Comparison of ENCODE assay signal across 8 cellular contexts in the genomic region with DNA sequence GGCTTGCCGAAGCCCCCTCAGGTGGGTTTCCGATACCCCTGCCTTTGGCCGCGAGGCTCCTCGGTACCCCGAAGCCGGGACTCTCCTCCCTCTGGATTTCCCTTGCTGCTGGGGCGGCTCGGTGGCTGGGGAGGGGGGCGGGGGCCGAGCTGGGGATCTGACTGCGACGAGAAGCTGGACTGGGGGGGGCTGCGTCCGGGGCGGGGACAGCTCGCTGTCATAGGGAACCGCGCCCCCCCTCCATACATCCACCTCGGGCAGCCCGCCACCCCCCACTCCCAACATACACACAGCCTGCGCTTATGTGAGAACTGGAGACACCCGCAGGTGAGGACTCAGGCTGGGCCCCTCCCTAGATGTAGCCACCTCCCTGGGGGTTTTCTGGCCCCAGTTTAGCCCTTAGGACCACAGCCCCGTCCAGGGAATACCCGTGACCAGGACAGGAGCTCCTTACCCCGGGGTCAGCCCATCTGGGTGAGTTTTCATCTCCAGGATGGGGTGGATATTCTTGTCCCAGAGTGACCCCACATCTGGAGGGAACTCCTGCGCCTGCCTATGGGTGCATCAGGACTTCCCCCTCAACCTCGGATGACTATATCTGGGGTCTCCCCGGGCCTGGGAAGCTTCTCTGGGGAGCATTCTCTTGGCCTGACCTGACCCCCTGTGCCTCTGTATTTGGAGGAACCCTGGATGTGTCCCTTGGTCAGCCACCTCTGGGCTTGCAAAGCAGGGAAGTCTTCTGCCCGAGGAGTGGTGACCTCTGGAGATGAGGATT. TPM values are rescaled to one million over a fixed set of nuclear protein-coding genes. Genes with fewer than 3 reads are reported as not detected.
DNase-seq lines count a peak whose midpoint lies in the region; ATAC-seq and TF ChIP-seq lines count a peak whose summit lies in the region.

No MANE protein-coding gene starts in this region.

- H3K4me3 ChIP-seq in Caco-2 (ENCODE audit: low read depth, low read length) (peak overlapping the region; percentile 73), OCI-LY3 (ENCODE audit: low read length) (peak overlapping the region; percentile 84)
- peak overlapping the region; percentile 48 for H3K4me3 ChIP-seq in effector memory CD4-positive, alpha-beta T cell (ENCODE audit: insufficient read depth, low read depth, low read length, poor library complexity, severe bottlenecking)

- H3K9ac ChIP-seq in OCI-LY3 (ENCODE audit: low read length), result peak overlapping the region; percentile 68

- H3K79me2 ChIP-seq in OCI-LY3 (ENCODE audit: low read length), result no peaks in the 10 kb centered on the region

- H2AFZ ChIP-seq in OCI-LY3 (ENCODE audit: low read depth, low read length), result no peak overlapping the region

- H3K4me3 Mint-ChIP-seq in Caco-2 (ENCODE audit: unreplicated experiment) (peak overlapping the region; percentile 94), progenitor cell of endocrine pancreas (ENCODE audit: low read depth) (peak overlapping the region; percentile 57)

- H3K27me3 ChIP-seq in Caco-2 (replicated peaks; ENCODE audit: control insufficient read depth, insufficient read depth, low read length) (no peaks in the 10 kb centered on the region), OCI-LY3 (ENCODE audit: low read depth, low read length) (no peaks in the 10 kb centered on the region)
- peaks cover 22% of the 10 kb centered on the region for H3K27me3 ChIP-seq in effector memory CD4-positive, alpha-beta T cell (replicated peaks; ENCODE audit: control insufficient read depth, insufficient read depth, low read length, poor library complexity, severe bottlenecking)

- H3K27ac Mint-ChIP-seq in Caco-2 (ENCODE audit: unreplicated experiment) (no peak overlapping the region), progenitor cell of endocrine pancreas (no peak overlapping the region)

- DNase-seq in Caco-2 (no peak), progenitor cell of endocrine pancreas (ENCODE audit: low spot score, unreplicated experiment) (no peak), GOT3 (lab: John Stamatoyannopoulos, UW) (no peak)
- no peak for DNase-seq in effector memory CD4-positive, alpha-beta T cell

- POLR2A ChIA-PET in Caco-2 (lab: Charles Lee), result interaction anchor here (0.5 to 0.7 kb wide), 3 partner anchors 8 to 230 kb away, joined by 3 to 5 read pairs (median 3); partner anchors contain the start of gene BCDIN3D

- H3K4me1 ChIP-seq in Caco-2 (peaks cover 14% of the 10 kb centered on the region), OCI-LY3 (ENCODE audit: low read length) (peaks cover 17% of the 10 kb centered on the region)
- peaks cover 18% of the 10 kb centered on the region for H3K4me1 ChIP-seq in effector memory CD4-positive, alpha-beta T cell (ENCODE audit: control insufficient read depth, insufficient read depth, low read length, poor library complexity, severe bottlenecking)

- H4K20me1 ChIP-seq in OCI-LY3 (ENCODE audit: insufficient read depth, low read length), result no peaks in the 10 kb centered on the region

- intact Hi-C loops in Caco-2 (cut with micrococcal nuclease; ENCODE audit: unreplicated experiment), result loop anchor here (1.0 to 5.0 kb wide), 4 partner anchors 12 to 281 kb away; no protein-coding TSS in a partner anchor

- H3K9me3 Mint-ChIP-seq in Caco-2 (ENCODE audit: unreplicated experiment) (no peaks in the 10 kb centered on the region), progenitor cell of endocrine pancreas (ENCODE audit: low read depth) (no peaks in the 10 kb centered on the region)

- H3K9me3 ChIP-seq in Caco-2 (no peaks in the 10 kb centered on the region), OCI-LY3 (ENCODE audit: insufficient read depth, low read length) (no peaks in the 10 kb centered on the region)
- no peaks in the 10 kb centered on the region for H3K9me3 ChIP-seq in effector memory CD4-positive, alpha-beta T cell (ENCODE audit: control insufficient read depth, low read length)

- H3K27me3 Mint-ChIP-seq in Caco-2 (ENCODE audit: insufficient read depth, unreplicated experiment) (peaks cover 2% of the 10 kb centered on the region), progenitor cell of endocrine pancreas (peaks cover 65% of the 10 kb centered on the region)

- H3K36me3 Mint-ChIP-seq in Caco-2 (ENCODE audit: insufficient read depth, unreplicated experiment), result no peaks in the 10 kb centered on the region
- H3K36me3 Mint-ChIP-seq in progenitor cell of endocrine pancreas (ENCODE audit: insufficient read depth), result no peaks in the 10 kb centered on the region

- ATAC-seq in GM21786 (IDR thresholded peaks at IDR 0.05; ENCODE audit: unreplicated experiment) (no peak), GM19455 (IDR thresholded peaks at IDR 0.05; ENCODE audit: unreplicated experiment) (no peak), HG02588 (IDR thresholded peaks at IDR 0.05; ENCODE audit: unreplicated experiment) (no peak)

- H3K4me2 ChIP-seq in OCI-LY3 (ENCODE audit: low read length), result peak overlapping the region; percentile 97

- H3K36me3 ChIP-seq in Caco-2 (ENCODE audit: control insufficient read depth, insufficient read depth, low read length) (no peaks in the 10 kb centered on the region), OCI-LY3 (replicated peaks; ENCODE audit: low read depth, low read length) (no peaks in the 10 kb centered on the region)
- H3K36me3 ChIP-seq in effector memory CD4-positive, alpha-beta T cell (ENCODE audit: control insufficient read depth, insufficient read depth, low read length), result no peaks in the 10 kb centered on the region

- BruUV-seq in Caco-2 (replicated peaks; lab: Mats Ljungman, UMichigan), result no TSS peak

- no peak overlapping the region for H3K27ac ChIP-seq in OCI-LY3 (ENCODE audit: low read length)
- no peak overlapping the region for H3K27ac ChIP-seq in effector memory CD4-positive, alpha-beta T cell (ENCODE audit: insufficient read depth, low read length, poor library complexity, severe bottlenecking)

- TF ChIP-seq CTCF in Caco-2 (IDR thresholded peaks at IDR 0.05; ENCODE audit: insufficient read depth in 1 of 2, low read depth in 1 of 2, low read length in 1 of 2, severe bottlenecking in 1 of 2, unreplicated experiment in 1 of 2) (no peak), OCI-LY3 (IDR thresholded peaks at IDR 0.05; ENCODE audit: low read depth, low read length) (no peak), progenitor cell of endocrine pancreas (IDR thresholded peaks at IDR 0.05; ENCODE audit: unreplicated experiment) (no peak)

- peaks cover 17% of the 10 kb centered on the region for H3K4me1 Mint-ChIP-seq in Caco-2 (ENCODE audit: low read depth, unreplicated experiment)
- H3K4me1 Mint-ChIP-seq in progenitor cell of endocrine pancreas (ENCODE audit: low read depth), result peaks cover 7% of the 10 kb centered on the region

- CTCF ChIA-PET in Caco-2 (lab: Charles Lee), result interaction anchor here (1.5 to 2.8 kb wide), 3 partner anchors 12 to 91 kb away, joined by 4 to 12 read pairs (median 6); no protein-coding TSS in a partner anchor

RNA-seq across cellular contexts. Expression of gene ASIC1, which starts 0.7 kb away (rescaled TPM):
- total RNA-seq in Caco-2 (2022), result 15.6 and 17.8 TPM in 2 replicates
- total RNA-seq in progenitor cell of endocrine pancreas, result 5.2 and 5.7 TPM in 2 replicates

RNA-seq across cellular contexts. Expression of gene SMARCD1, which starts 27.1 kb away (rescaled TPM):
- total RNA-seq in Caco-2 (2022), result 142 and 158 TPM in 2 replicates
- total RNA-seq in progenitor cell of endocrine pancreas, result 160 and 167 TPM in 2 replicates

RNA-seq across cellular contexts. Expression of gene RACGAP1, which starts 32.8 kb away (rescaled TPM):
- total RNA-seq in Caco-2 (2022), result 122 and 131 TPM in 2 replicates
- 40.0 and 42.1 TPM in 2 replicates for total RNA-seq in progenitor cell of endocrine pancreas

RNA-seq across cellular contexts. Expression of gene GPD1, which starts 45.7 kb away (rescaled TPM):
- total RNA-seq in Caco-2 (2022), result 1.5 and 1.9 TPM in 2 replicates
- total RNA-seq in progenitor cell of endocrine pancreas, result 2.0 and 2.1 TPM in 2 replicates

RNA-seq across cellular contexts. Expression of gene COX14, which starts 54.0 kb away (rescaled TPM):
- 85.0 and 86.3 TPM in 2 replicates for total RNA-seq in Caco-2 (2022)
- total RNA-seq in progenitor cell of endocrine pancreas, result 25.1 and 30.1 TPM in 2 replicates
